In genomic region chr1:179081696-179082307, GRCh38 we compare ENCODE assay signal across 1 cellular context.
TF ChIP-seq lines count a peak whose summit lies in the region.

Gene TOR3A, plus strand, starts transcription at chr1:179082070. Its CDS starts 59 bp downstream, at chr1:179082129.

TF ChIP-seq in H1, 55 proteins besides CTCF, POLR2A, EP300 and RAD21:
- peak; percentile 70; the same call in 1 of the 2 replicates for TF ChIP-seq TBP (IDR thresholded peaks at IDR 0.05; ENCODE audit: low read depth, low read length)
- peak; percentile 74; the same call in 1 of the 2 replicates for TF ChIP-seq TAF1 (IDR thresholded peaks at IDR 0.05; ENCODE audit: low read depth, low read length)
- TF ChIP-seq ATF2 (IDR thresholded peaks at IDR 0.05; ENCODE audit: low read length): no peak
- TF ChIP-seq SIX5 (IDR thresholded peaks at IDR 0.05; ENCODE audit: low read depth, low read length): no peak
- TF ChIP-seq HDAC2 (IDR thresholded peaks at IDR 0.05; ENCODE audit: borderline replicate concordance in 1 of 2, low read depth in 2 of 2, low read length in 2 of 2): no peak
- no peak for TF ChIP-seq SAP30 (IDR thresholded peaks at IDR 0.05; ENCODE audit: insufficient read depth, insufficient replicate concordance, low read length)
- TF ChIP-seq HDAC6 (IDR thresholded peaks at IDR 0.05; ENCODE audit: low read depth, low read length): no peak
- no peak for TF ChIP-seq JUND (IDR thresholded peaks at IDR 0.05; ENCODE audit: low read length)
- TF ChIP-seq SUZ12 (IDR thresholded peaks at IDR 0.05; ENCODE audit: low read length): no peak
- TF ChIP-seq CHD2 (IDR thresholded peaks at IDR 0.05; ENCODE audit: low read length): no peak
- TF ChIP-seq ASH2L (IDR thresholded peaks at IDR 0.05; ENCODE audit: low read length): peak; percentile 83
- no peak for TF ChIP-seq RNF2 (IDR thresholded peaks at IDR 0.05; ENCODE audit: borderline replicate concordance, low read depth, low read length, missing control alignments, poor library complexity, severe bottlenecking)
- no peak for TF ChIP-seq CBX5 (IDR thresholded peaks at IDR 0.05; ENCODE audit: low read depth, low read length)
- peak; percentile 74 for TF ChIP-seq PHF8 (conservative IDR thresholded peaks at IDR 0.05; ENCODE audit: low read depth, low read length)
- no peak for TF ChIP-seq JUN (IDR thresholded peaks at IDR 0.05; ENCODE audit: low read depth, low read length)
- TF ChIP-seq YY1 (IDR thresholded peaks at IDR 0.05; ENCODE audit: low read depth, low read length): no peak
- TF ChIP-seq RXRA (IDR thresholded peaks at IDR 0.05; ENCODE audit: insufficient read depth, low read depth, low read length): no peak
- TF ChIP-seq TCF12 (IDR thresholded peaks at IDR 0.05; ENCODE audit: low read depth, low read length): 0 out of 2 replicates have a peak, but pooled peaks have one; percentile 17
- TF ChIP-seq NANOG (IDR thresholded peaks at IDR 0.05; ENCODE audit: insufficient read depth, low read depth, low read length, poor library complexity, severe bottlenecking): no peak
- TF ChIP-seq FOSL1 (IDR thresholded peaks at IDR 0.05; ENCODE audit: insufficient read depth, low read depth, low read length): no peak
- 0 out of 2 replicates have a peak, but pooled peaks have one; percentile 27 for TF ChIP-seq SP1 (IDR thresholded peaks at IDR 0.05; ENCODE audit: low read depth, low read length)
- no peak for TF ChIP-seq TEAD4 (IDR thresholded peaks at IDR 0.05; ENCODE audit: low read depth, low read length)
- no peak for TF ChIP-seq SP4 (IDR thresholded peaks at IDR 0.05; ENCODE audit: low read length)
- TF ChIP-seq ZNF274 (IDR thresholded peaks at IDR 0.05; ENCODE audit: borderline replicate concordance, extremely low read depth, low read length): no peak
- TF ChIP-seq CBX8 (IDR thresholded peaks at IDR 0.05; ENCODE audit: borderline replicate concordance, low read depth, low read length): no peak
- peak; percentile 53 for TF ChIP-seq KDM4A (IDR thresholded peaks at IDR 0.05; ENCODE audit: low read depth, low read length, severe bottlenecking)
- TF ChIP-seq ATF3 (IDR thresholded peaks at IDR 0.05; ENCODE audit: insufficient read depth, low read depth, low read length): peak; percentile 70; the same call in 1 of the 2 replicates
- TF ChIP-seq CHD1 (IDR thresholded peaks at IDR 0.05; ENCODE audit: low read depth, low read length): no peak
- no peak for TF ChIP-seq POU5F1 (IDR thresholded peaks at IDR 0.05; ENCODE audit: low read depth, low read length)
- TF ChIP-seq TAF7 (optimal IDR thresholded peaks at IDR 0.05; ENCODE audit: borderline replicate concordance, low read depth, low read length): peak; percentile 52
- no peak for TF ChIP-seq EGR1 (IDR thresholded peaks at IDR 0.05; ENCODE audit: borderline replicate concordance, low read depth, low read length)
- no peak for TF ChIP-seq BACH1 (IDR thresholded peaks at IDR 0.05; ENCODE audit: low read length)
- no peak for TF ChIP-seq KDM5A (IDR thresholded peaks at IDR 0.05; ENCODE audit: low read length)
- no peak for TF ChIP-seq CREB1 (IDR thresholded peaks at IDR 0.05)
- TF ChIP-seq MAFK (IDR thresholded peaks at IDR 0.05; ENCODE audit: low read depth, low read length): no peak
- no peak for TF ChIP-seq BCL11A (IDR thresholded peaks at IDR 0.05; ENCODE audit: low read depth in 2 of 2, low read length in 2 of 2)
- TF ChIP-seq, protein P1, sequence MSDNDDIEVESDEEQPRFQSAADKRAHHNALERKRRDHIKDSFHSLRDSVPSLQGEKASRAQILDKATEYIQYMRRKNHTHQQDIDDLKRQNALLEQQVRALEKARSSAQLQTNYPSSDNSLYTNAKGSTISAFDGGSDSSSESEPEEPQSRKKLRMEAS (IDR thresholded peaks at IDR 0.05): peak; percentile 69
- no peak for TF ChIP-seq CHD7 (IDR thresholded peaks at IDR 0.05; ENCODE audit: insufficient replicate concordance, low read length)
- TF ChIP-seq SIRT6 (IDR thresholded peaks at IDR 0.05; ENCODE audit: low read length): no peak
- TF ChIP-seq KDM1A (IDR thresholded peaks at IDR 0.05; ENCODE audit: borderline replicate concordance, low read length): no peak
- TF ChIP-seq SRF (IDR thresholded peaks at IDR 0.05; ENCODE audit: low read depth, low read length): no peak
- TF ChIP-seq RBBP5 (IDR thresholded peaks at IDR 0.05; ENCODE audit: borderline replicate concordance, low read depth, low read length): 0 out of 2 replicates have a peak, but pooled peaks have one; percentile 34
- TF ChIP-seq, protein P2, sequence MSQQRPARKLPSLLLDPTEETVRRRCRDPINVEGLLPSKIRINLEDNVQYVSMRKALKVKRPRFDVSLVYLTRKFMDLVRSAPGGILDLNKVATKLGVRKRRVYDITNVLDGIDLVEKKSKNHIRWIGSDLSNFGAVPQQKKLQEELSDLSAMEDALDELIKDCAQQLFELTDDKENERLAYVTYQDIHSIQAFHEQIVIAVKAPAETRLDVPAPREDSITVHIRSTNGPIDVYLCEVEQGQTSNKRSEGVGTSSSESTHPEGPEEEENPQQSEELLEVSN (IDR thresholded peaks at IDR 0.05): peak; percentile 93
- TF ChIP-seq SIN3A (conservative IDR thresholded peaks at IDR 0.05 in 1 of 2, IDR thresholded peaks at IDR 0.05 in 1 of 2; ENCODE audit: low read depth in 1 of 2, low read length in 2 of 2): peak; percentile 47 to 83; a peak in 2 of 4 replicates
- no peak; the same call in 1 of the 2 replicates for TF ChIP-seq NRF1 (IDR thresholded peaks at IDR 0.05; ENCODE audit: low read depth, low read length)
- TF ChIP-seq POLR2AphosphoS5 (IDR thresholded peaks at IDR 0.05; ENCODE audit: low read depth, low read length): peak; percentile 45
- TF ChIP-seq RFX5 (IDR thresholded peaks at IDR 0.05; ENCODE audit: borderline replicate concordance, low read depth, low read length): no peak
- no peak for TF ChIP-seq GABPA (IDR thresholded peaks at IDR 0.05; ENCODE audit: borderline replicate concordance, insufficient read depth, low read length)
- TF ChIP-seq BRCA1 (IDR thresholded peaks at IDR 0.05; ENCODE audit: low read depth, low read length): no peak
- TF ChIP-seq USF2 (IDR thresholded peaks at IDR 0.05; ENCODE audit: low read length): peak; percentile 89
